In the genomic region with DNA sequence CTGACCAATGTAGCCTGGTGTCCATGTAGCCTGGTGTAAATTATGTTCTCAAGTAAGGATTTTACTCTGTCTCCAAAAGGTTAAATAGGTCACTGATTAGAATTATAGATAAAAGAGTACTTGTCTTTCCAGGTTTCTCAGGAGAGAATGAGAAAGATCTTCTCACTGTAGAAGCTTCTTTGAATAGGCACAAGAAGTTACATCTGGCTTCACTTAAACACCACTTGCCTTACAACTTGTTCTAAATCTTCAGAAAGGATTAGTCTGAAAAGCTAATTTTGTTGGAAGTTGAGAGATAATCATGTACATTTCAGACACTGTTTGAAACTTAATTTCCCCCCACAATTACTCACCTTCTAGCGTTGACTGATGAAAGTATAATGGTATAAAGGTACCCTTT, we compare ENCODE assay signal across 23 cellular contexts.
"Had no signal": no experiment of that assay in that cellular context is flagged by ENCODE, and none has a peak within 500 bp of the region (broad histone marks: within the 10 kb centered on the region; RNA-seq: fewer than 3 reads in every experiment).

No MANE protein-coding gene starts in this region.

- H3K27me3 ChIP-seq: left lung, ovary, right atrium auricular region, right lobe of liver, tibial nerve, uterus had no signal

- DNase-seq: kidney; left colon; left lung; lower lobe of right lung; mammary epithelial cell; mesendoderm; naive B cell; natural killer cell; nephron progenitor cell; ovary; right lobe of liver; stimulated activated CD4-positive, alpha-beta T cell treated with anti-CD3 and anti-CD28 coated beads, Interleukin-1b, Interleukin-23, amount 100 ng/mL, for 48 hours; stimulated activated CD4-positive, alpha-beta T cell treated with anti-CD3 and anti-CD28 coated beads, Interleukin-2, amount 100 ng/mL, for 48 hours; stimulated activated CD4-positive, alpha-beta T cell treated with anti-CD3 and anti-CD28 coated beads, Interleukin-4, amount 100 ng/mL, for 4 hours; stimulated activated CD8-positive, alpha-beta memory T cell treated with anti-CD3 and anti-CD28 coated beads, Interleukin-4, amount 100 ng/mL, for 48 hours; stimulated activated naive CD4-positive, alpha-beta T cell treated with Interleukin-2 at 50 U/mL for 16 hours; stimulated activated naive CD8-positive, alpha-beta T cell treated with anti-CD3 and anti-CD28 coated beads, Interleukin-15, amount 100 ng/mL, for 72 hours; substantia nigra; uterus had no signal

- H3K4me2 ChIP-seq: smooth muscle cell had no signal

- H3K4me1 ChIP-seq: right atrium auricular region, right lobe of liver, uterus had no signal

- H3K9me3 ChIP-seq: left lung, lower lobe of right lung, ovary, right atrium auricular region, right lobe of liver, tibial nerve, uterus had no signal

- H3K27ac ChIP-seq: left lung, lower lobe of right lung, ovary, right atrium auricular region, right lobe of liver, tibial nerve, uterus had no signal

- ATAC-seq: left colon; left lung; lower lobe of right lung; natural killer cell; right lobe of liver; stimulated activated memory B cell treated with anti-CD40 and anti-IgM and Interleukin-4, amounts not matched to agents 10 μg/mL and 1 μg/mL and 100 μg/mL, for 72 hours; stimulated activated naive CD8-positive, alpha-beta T cell treated with anti-CD3 and anti-CD28 coated beads, Interleukin-15, amount 100 ng/mL, for 72 hours had no signal

- H3K4me3 ChIP-seq: left lung, lower lobe of right lung, ovary, right atrium auricular region, right lobe of liver, smooth muscle cell, tibial nerve, uterus had no signal

- H3K36me3 ChIP-seq: left lung, lower lobe of right lung, ovary, right atrium auricular region, right lobe of liver, tibial nerve, uterus had no signal
